13 cellular contexts compared by ENCODE assay signal in genomic region chr6:117399924-117400323, GRCh38. TPM values are rescaled to one million over a fixed set of nuclear protein-coding genes. Genes with fewer than 3 reads are reported as not detected.
A peak's percentile ranks its signal among the peaks of the same experiment; 100 is the strongest.
DNase-seq lines count a peak whose midpoint lies in the region; ATAC-seq, FAIRE-seq and TF ChIP-seq lines count a peak whose summit lies in the region.
"Had no signal": no experiment of that assay in that cellular context is flagged by ENCODE, and none has a peak within 500 bp of the region (broad histone marks: within the 10 kb centered on the region; RNA-seq: fewer than 3 reads in every experiment).

No MANE protein-coding gene starts in this region.

- H3K36me3 ChIP-seq in HCT116 (ENCODE audit: control insufficient read depth in 1 of 2, insufficient read depth in 2 of 2, low read length in 2 of 2) = no peaks in the 10 kb centered on the region
- no peaks in the 10 kb centered on the region for H3K36me3 ChIP-seq in astrocyte (ENCODE audit: insufficient read depth, low read length)
- H3K36me3 ChIP-seq in gastroesophageal sphincter = no peaks in the 10 kb centered on the region

- no peaks in the 10 kb centered on the region for H3K27me3 Mint-ChIP-seq in astrocyte (ENCODE audit: low read depth, unreplicated experiment)
- H3K27me3 Mint-ChIP-seq in activated CD8-positive, alpha-beta T cell treated with anti-CD3 and anti-CD28 coated beads, Interleukin-2, amount 10 ng/mL, durations not matched to agents 7 days and 5 days (ENCODE audit: low read depth) = peaks cover 2% of the 10 kb centered on the region
- H3K27me3 Mint-ChIP-seq: activated CD4-positive, alpha-beta T cell treated with anti-CD3 and anti-CD28 coated beads for 36 hours had no signal

- no TSS peak for BruUV-seq in HCT116 (replicated peaks; lab: Mats Ljungman, UMichigan)

- no peak for FAIRE-seq in astrocyte (lab: Jason Lieb, UNC)
- FAIRE-seq: frontal cortex had no signal

- H4K20me1 ChIP-seq in HCT116 (ENCODE audit: insufficient read depth) (no peaks in the 10 kb centered on the region), astrocyte (ENCODE audit: insufficient read depth, low read length) (no peaks in the 10 kb centered on the region)

- TF ChIP-seq EP300 in gastroesophageal sphincter (IDR thresholded peaks at IDR 0.05) = no peak

- H3K9ac ChIP-seq in HCT116 (ENCODE audit: low read length) (no peak overlapping the region), astrocyte (ENCODE audit: low read length) (no peak overlapping the region)

- H3K4me1 Mint-ChIP-seq in astrocyte (ENCODE audit: low read depth, unreplicated experiment) = no peaks in the 10 kb centered on the region
- no peaks in the 10 kb centered on the region for H3K4me1 Mint-ChIP-seq in activated CD8-positive, alpha-beta T cell treated with anti-CD3 and anti-CD28 coated beads, Interleukin-2, amount 10 ng/mL, durations not matched to agents 7 days and 5 days (ENCODE audit: low read depth)
- H3K4me1 Mint-ChIP-seq: activated CD4-positive, alpha-beta T cell treated with anti-CD3 and anti-CD28 coated beads for 36 hours had no signal

- no peak overlapping the region for H2AFZ ChIP-seq in HCT116 (ENCODE audit: low read depth, low read length, poor library complexity, severe bottlenecking)
- H2AFZ ChIP-seq in astrocyte (ENCODE audit: low read depth, low read length) = no peak overlapping the region

- CTCF ChIA-PET in HCT116 (lab: Charles Lee) = interaction anchor here (0.7 to 1.6 kb wide), 3 partner anchors 9 to 430 kb away, joined by 3 read pairs; no protein-coding TSS in a partner anchor
- CTCF ChIA-PET in activated CD8-positive, alpha-beta T cell treated with anti-CD3 and anti-CD28 coated beads, Interleukin-2, amount 10 ng/mL, durations not matched to agents 7 days and 5 days (lab: Charles Lee) = interaction anchor here (1.1 to 1.2 kb wide), 3 partner anchors 50 to 205 kb away, joined by 3 to 8 read pairs (median 4); no protein-coding TSS in a partner anchor

- H3K79me2 ChIP-seq in HCT116 (ENCODE audit: insufficient read depth, low read length) = no peaks in the 10 kb centered on the region
- no peaks in the 10 kb centered on the region for H3K79me2 ChIP-seq in astrocyte (ENCODE audit: insufficient read depth, low read length)

- ATAC-seq in HCT116 (peak; percentile 87), gastroesophageal sphincter (no peak)
- ATAC-seq in activated CD8-positive, alpha-beta T cell treated with anti-CD3 and anti-CD28 coated beads, Interleukin-2, amount 10 ng/mL, durations not matched to agents 7 days and 5 days = no peak
- ATAC-seq: activated CD4-positive, alpha-beta T cell treated with anti-CD3 and anti-CD28 coated beads for 36 hours had no signal

- WGBS in gastroesophageal sphincter (ENCODE audit: low coverage in 1 of 2), 2 donors = 38 to 61% methylated on average over 1 of the region's 1 CpG

- no peak overlapping the region for H3K4me2 ChIP-seq in HCT116 (ENCODE audit: low read length)
- no peak overlapping the region for H3K4me2 ChIP-seq in astrocyte (ENCODE audit: low read length)

- POLR2A ChIA-PET in HCT116 (lab: Charles Lee) = no interaction called here
- POLR2A ChIA-PET in activated CD8-positive, alpha-beta T cell treated with anti-CD3 and anti-CD28 coated beads, Interleukin-2, amount 10 ng/mL, durations not matched to agents 7 days and 5 days (lab: Charles Lee) = no interaction called here

- DNase-seq in AG08395 (ENCODE audit: low spot score) (peak; percentile 31), HCT116 (ENCODE audit: low read depth, low spot score) (no peak), astrocyte (ENCODE audit: low read depth) (no peak), kidney glomerular epithelial cell (lab: John Stamatoyannopoulos, UW) (peak; percentile 34), occipital lobe (lab: John Stamatoyannopoulos, UW) (no peak), activated T-cell treated with anti-CD3 and anti-CD28 coated beads for 4 hours (no peak)
- no peak for DNase-seq in activated CD8-positive, alpha-beta T cell treated with anti-CD3 and anti-CD28 coated beads, Interleukin-2, amount 10 ng/mL, durations not matched to agents 7 days and 5 days
- DNase-seq: activated CD4-positive, alpha-beta T cell treated with anti-CD3 and anti-CD28 coated beads for 36 hours; KBM-7; stimulated activated CD4-positive, alpha-beta T cell treated with anti-CD3 and anti-CD28 coated beads, Interleukin-2, amount 100 ng/mL, for 24 hours had no signal

- no peaks in the 10 kb centered on the region for H3K9me2 ChIP-seq in HCT116 (ENCODE audit: insufficient read depth)

- TF ChIP-seq CTCF in HCT116 (IDR thresholded peaks at IDR 0.05 in 2 of 3, conservative IDR thresholded peaks at IDR 0.05 in 1 of 3; ENCODE audit: borderline replicate concordance in 1 of 3, insufficient read depth in 1 of 3, low read depth in 2 of 3, low read length in 2 of 3) (peak; percentile 23 to 44 (median 38); a peak in 4 of 6 replicates), astrocyte (IDR thresholded peaks at IDR 0.05; ENCODE audit: insufficient read depth, low read depth, low read length) (peak; percentile 35), gastroesophageal sphincter (IDR thresholded peaks at IDR 0.05) (no peak)

- RAD21 ChIA-PET in HCT116 (lab: Charles Lee; ENCODE audit: low non-redundant PET in 1 of 2, low total read pairs in 2 of 2, uncharacterized antibody in 2 of 2, unreplicated experiment in 2 of 2) = interaction anchor here (0.7 to 1.0 kb wide), 2 partner anchors 50 kb away, joined by 3 to 4 read pairs; no protein-coding TSS in a partner anchor

- no peak overlapping the region for H3K27ac ChIP-seq in HCT116 (ENCODE audit: low read depth, low read length)
- H3K27ac ChIP-seq in astrocyte (ENCODE audit: low read depth, low read length) = no peak overlapping the region
- no peak overlapping the region for H3K27ac ChIP-seq in gastroesophageal sphincter

- no peak; the same call in 1 of the 2 replicates for TF ChIP-seq RAD21 in HCT116 (IDR thresholded peaks at IDR 0.05; ENCODE audit: low read depth)

- H3K36me3 Mint-ChIP-seq in astrocyte (ENCODE audit: low read depth, unreplicated experiment) = no peaks in the 10 kb centered on the region
- H3K36me3 Mint-ChIP-seq in activated CD8-positive, alpha-beta T cell treated with anti-CD3 and anti-CD28 coated beads, Interleukin-2, amount 10 ng/mL, durations not matched to agents 7 days and 5 days (ENCODE audit: low read depth) = no peaks in the 10 kb centered on the region
- H3K36me3 Mint-ChIP-seq: activated naive CD8-positive, alpha-beta T cell had no signal

- no peak overlapping the region for H3K4me3 ChIP-seq in HCT116 (replicated peaks in 1 of 2; ENCODE audit: low read depth in 1 of 2, low read length in 2 of 2)
- no peak overlapping the region for H3K4me3 ChIP-seq in astrocyte (ENCODE audit: insufficient read depth, low read depth, low read length)
- H3K4me3 ChIP-seq in gastroesophageal sphincter = no peak overlapping the region

- H3K4me3 Mint-ChIP-seq in astrocyte (ENCODE audit: unreplicated experiment) = no peak overlapping the region
- no peak overlapping the region for H3K4me3 Mint-ChIP-seq in activated CD8-positive, alpha-beta T cell treated with anti-CD3 and anti-CD28 coated beads, Interleukin-2, amount 10 ng/mL, durations not matched to agents 7 days and 5 days
- H3K4me3 Mint-ChIP-seq: activated CD4-positive, alpha-beta T cell treated with anti-CD3 and anti-CD28 coated beads for 36 hours; activated naive CD8-positive, alpha-beta T cell had no signal

- H3K27ac Mint-ChIP-seq in astrocyte (ENCODE audit: unreplicated experiment) = no peak overlapping the region
- H3K27ac Mint-ChIP-seq in activated CD8-positive, alpha-beta T cell treated with anti-CD3 and anti-CD28 coated beads, Interleukin-2, amount 10 ng/mL, durations not matched to agents 7 days and 5 days = no peak overlapping the region
- H3K27ac Mint-ChIP-seq: activated CD4-positive, alpha-beta T cell treated with anti-CD3 and anti-CD28 coated beads for 36 hours; activated naive CD8-positive, alpha-beta T cell had no signal

- intact Hi-C loops in HCT116 (cut with micrococcal nuclease) = loop anchor here (2.0 kb wide), 1 partner anchor 205 kb away; no protein-coding TSS in a partner anchor

- H3K9me3 ChIP-seq in HCT116 (ENCODE audit: control insufficient read depth in 1 of 2, insufficient read depth in 1 of 2, low read depth in 1 of 2, low read length in 2 of 2) (no peaks in the 10 kb centered on the region), astrocyte (ENCODE audit: insufficient read depth, low read depth, low read length) (no peaks in the 10 kb centered on the region), gastroesophageal sphincter (no peaks in the 10 kb centered on the region)

- H3K27me3 ChIP-seq in HCT116 (ENCODE audit: insufficient read depth, low read length) = no peaks in the 10 kb centered on the region
- H3K27me3 ChIP-seq in astrocyte (ENCODE audit: insufficient read depth, low read length) = no peaks in the 10 kb centered on the region
- H3K27me3 ChIP-seq in gastroesophageal sphincter = no peaks in the 10 kb centered on the region

- H3K9me3 Mint-ChIP-seq in astrocyte (ENCODE audit: unreplicated experiment) = no peaks in the 10 kb centered on the region
- no peaks in the 10 kb centered on the region for H3K9me3 Mint-ChIP-seq in activated CD8-positive, alpha-beta T cell treated with anti-CD3 and anti-CD28 coated beads, Interleukin-2, amount 10 ng/mL, durations not matched to agents 7 days and 5 days (ENCODE audit: insufficient read depth)

- TF ChIP-seq POLR2A in HCT116 (IDR thresholded peaks at IDR 0.05; ENCODE audit: borderline replicate concordance, extremely low read depth, insufficient read depth, insufficient read length) = no peak
- TF ChIP-seq POLR2A in gastroesophageal sphincter (IDR thresholded peaks at IDR 0.05) = no peak

- H3K4me1 ChIP-seq in HCT116 (ENCODE audit: control insufficient read depth in 1 of 2, insufficient read depth in 2 of 2, low read length in 2 of 2) (no peaks in the 10 kb centered on the region), astrocyte (ENCODE audit: insufficient read depth, low read length) (no peaks in the 10 kb centered on the region), gastroesophageal sphincter (no peaks in the 10 kb centered on the region)

RNA-seq across cellular contexts. Expression of gene ROS1, which starts 25.8 kb away (rescaled TPM):
- total RNA-seq in HCT116 (2021; ENCODE audit: unreplicated experiment) = not detected
- polyA plus RNA-seq in HCT116 (2012) = 0.01 TPM in 1 of 2 replicates, not detected in the other
- total RNA-seq in astrocyte = not detected in 2 replicates
- under 0.01 TPM for total RNA-seq in occipital lobe
- total RNA-seq in gastroesophageal sphincter = under 1 TPM in 1 of 4 donors, not detected in 3; 0.13 TPM
- total RNA-seq in activated CD8-positive, alpha-beta T cell treated with anti-CD3 and anti-CD28 coated beads, Interleukin-2, amount 10 ng/mL, durations not matched to agents 7 days and 5 days = not detected
- total RNA-seq: activated CD4-positive, alpha-beta T cell treated with anti-CD3 and anti-CD28 coated beads for 36 hours; frontal cortex had no signal

Comparison
In these comparisons a context has a peak if more than half of its experiments do, and no peak if none do; other contexts are left out.
1. DNase-seq: peak in AG08395 (single experiment) and kidney glomerular epithelial cell (single experiment); none in HCT116 (single experiment), astrocyte (single experiment), occipital lobe (single experiment), activated T-cell treated with anti-CD3 and anti-CD28 coated beads for 4 hours (single experiment) and activated CD8-positive, alpha-beta T cell treated with anti-CD3 and anti-CD28 coated beads, Interleukin-2, amount 10 ng/mL, durations not matched to agents 7 days and 5 days (single experiment).
2. CTCF ChIP-seq: peak in HCT116 (3 of 3) and astrocyte (single experiment); none in gastroesophageal sphincter (0 of 4).